9 cellular contexts compared by ENCODE assay signal in the genomic region with DNA sequence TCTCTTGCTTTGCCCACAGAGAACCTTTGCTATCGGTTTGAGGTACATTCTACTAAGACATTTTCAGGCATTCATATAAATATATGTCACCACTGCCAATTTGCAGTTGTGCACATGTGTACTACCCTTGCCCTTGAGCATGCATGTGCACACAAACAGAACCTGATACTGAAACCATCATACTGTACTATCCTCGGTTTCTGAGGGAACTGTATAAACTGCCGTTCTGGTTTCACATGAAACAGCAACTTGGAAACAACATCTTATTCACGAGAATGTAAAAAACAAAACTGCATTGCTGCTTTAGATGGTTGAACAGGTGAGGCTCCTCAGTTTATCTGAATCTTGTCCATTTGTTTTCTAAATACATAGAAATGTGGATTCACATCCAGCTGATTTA.
DNase-seq lines count a peak whose midpoint lies in the region; ATAC-seq lines count a peak whose summit lies in the region.
"Had no signal": no experiment of that assay in that cellular context is flagged by ENCODE, and none has a peak within 500 bp of the region (broad histone marks: within the 10 kb centered on the region; RNA-seq: fewer than 3 reads in every experiment).

No MANE protein-coding gene starts in this region.

- ATAC-seq in GM21723 (IDR thresholded peaks at IDR 0.05; ENCODE audit: unreplicated experiment) (peak; percentile 74), HG03442 (IDR thresholded peaks at IDR 0.05; ENCODE audit: unreplicated experiment) (peak; percentile 70)
- ATAC-seq: CD8-positive, alpha-beta T cell had no signal

- peaks cover 7% of the 10 kb centered on the region for H3K36me3 Mint-ChIP-seq in activated T-cell treated with anti-CD3 and anti-CD28 coated beads, Interleukin-2, amount 50 U/mL, for 24 hours (ENCODE audit: low read depth)

- no peaks in the 10 kb centered on the region for H3K27me3 Mint-ChIP-seq in activated T-cell treated with anti-CD3 and anti-CD28 coated beads, Interleukin-2, amount 50 U/mL, for 24 hours

- no peak overlapping the region for H3K4me3 Mint-ChIP-seq in activated T-cell treated with anti-CD3 and anti-CD28 coated beads, Interleukin-2, amount 50 U/mL, for 24 hours
- H3K4me3 Mint-ChIP-seq: CD8-positive, alpha-beta T cell had no signal

- H3K9me3 Mint-ChIP-seq in activated T-cell treated with anti-CD3 and anti-CD28 coated beads, Interleukin-2, amount 50 U/mL, for 24 hours: no peaks in the 10 kb centered on the region
- H3K9me3 Mint-ChIP-seq: CD8-positive, alpha-beta T cell had no signal

- peak; percentile 21 for DNase-seq in stimulated activated naive CD4-positive, alpha-beta T cell treated with Interleukin-2 at 50 U/mL for 16 hours (lab: John Stamatoyannopoulos, UW)
- no peak for DNase-seq in stimulated activated naive CD4-positive, alpha-beta T cell (lab: John Stamatoyannopoulos, UW)
- DNase-seq in NCI-H187 treated with DMSO at 0.1 percent for 48 hours (lab: John Stamatoyannopoulos, UW) (no peak), HCEC 1CT (no peak), NCI-H2171 (lab: John Stamatoyannopoulos, UW) (no peak)
- no peak for DNase-seq in activated T-cell treated with anti-CD3 and anti-CD28 coated beads, Interleukin-2, amount 50 U/mL, for 24 hours
- DNase-seq: CD8-positive, alpha-beta T cell had no signal

- H3K4me1 Mint-ChIP-seq in activated T-cell treated with anti-CD3 and anti-CD28 coated beads, Interleukin-2, amount 50 U/mL, for 24 hours (ENCODE audit: low read depth): peaks cover 39% of the 10 kb centered on the region

- no peak overlapping the region for H3K27ac Mint-ChIP-seq in activated T-cell treated with anti-CD3 and anti-CD28 coated beads, Interleukin-2, amount 50 U/mL, for 24 hours
- H3K27ac Mint-ChIP-seq: CD8-positive, alpha-beta T cell had no signal
